Comparison of ENCODE assay signal across 1 cellular context in the genomic region with DNA sequence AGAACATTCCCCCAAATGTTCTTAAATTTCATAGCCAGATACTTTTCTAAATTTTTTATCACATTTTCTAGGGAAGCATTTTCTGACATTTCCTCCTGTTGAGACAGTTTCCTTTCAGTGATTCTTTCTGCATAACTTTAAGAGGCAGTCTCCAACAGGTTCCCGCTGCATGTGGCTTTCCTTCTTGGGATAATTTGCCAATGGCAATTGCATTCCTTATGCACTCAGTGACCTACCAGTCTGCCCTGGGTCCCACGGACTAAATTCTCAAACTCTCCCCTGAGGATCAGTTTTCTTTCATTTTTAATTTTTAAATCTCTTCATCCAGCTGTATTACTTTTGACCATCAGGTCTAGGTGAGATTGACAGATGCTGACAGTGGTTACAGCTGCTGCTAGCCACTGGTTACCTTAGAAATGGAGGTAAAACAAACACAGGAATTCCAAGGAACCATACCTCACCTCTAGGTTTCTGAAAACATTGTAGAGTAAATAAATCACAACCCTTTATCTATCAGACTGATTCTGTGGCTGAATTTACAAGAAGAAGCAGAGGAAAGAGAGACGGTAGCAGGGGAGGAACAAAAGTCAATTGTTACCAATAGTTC.
TF ChIP-seq lines count a peak whose summit lies in the region.

No MANE protein-coding gene starts in this region.

TF ChIP-seq in H1, 55 proteins besides CTCF, POLR2A, EP300 and RAD21:
- TF ChIP-seq TEAD4 (IDR thresholded peaks at IDR 0.05; ENCODE audit: low read depth, low read length), result 0 out of 2 replicates have a peak, but pooled peaks have one; percentile 37
- TF ChIP-seq SIN3A (conservative IDR thresholded peaks at IDR 0.05 in 1 of 2, IDR thresholded peaks at IDR 0.05 in 1 of 2; ENCODE audit: low read depth in 1 of 2, low read length in 2 of 2), result peak; percentile 25 to 68; a peak in 1 of 4 replicates
- TF ChIP-seq YY1 (IDR thresholded peaks at IDR 0.05; ENCODE audit: low read depth, low read length), result no peak
- TF ChIP-seq CHD1 (IDR thresholded peaks at IDR 0.05; ENCODE audit: low read depth, low read length), result no peak
- no peak for TF ChIP-seq BRCA1 (IDR thresholded peaks at IDR 0.05; ENCODE audit: low read depth, low read length)
